Comparison of ENCODE assay signal across 16 cellular contexts in genomic region chr14:74601982-74602381, GRCh38.
"Had no signal": no experiment of that assay in that cellular context is flagged by ENCODE, and none has a peak within 500 bp of the region (broad histone marks: within the 10 kb centered on the region; RNA-seq: fewer than 3 reads in every experiment).

No MANE protein-coding gene starts in this region.

- H3K27me3 ChIP-seq: colonic mucosa, foreskin keratinocyte, ovary had no signal

- H3K27ac ChIP-seq: colonic mucosa, foreskin keratinocyte, psoas muscle had no signal

- DNase-seq: activated CD4-positive, alpha-beta T cell treated with anti-CD3 and anti-CD28 coated beads, Interleukin-2, amount 10 ng/mL, durations not matched to agents 7 days and 5 days; activated CD8-positive, alpha-beta T cell treated with anti-CD3 and anti-CD28 coated beads, Interleukin-2, amount 10 ng/mL, durations not matched to agents 7 days and 5 days; activated naive CD4-positive, alpha-beta T cell treated with Interleukin-2 at 50 U/mL for 16 hours; activated naive CD8-positive, alpha-beta T cell treated with anti-CD3 and anti-CD28 coated beads, Interleukin-2, amount 10 ng/mL, durations not matched to agents 7 days and 5 days; activated T-cell treated with anti-CD3 and anti-CD28 coated beads, Interleukin-2, amount 50 U/mL, for 24 hours; colonic mucosa; foreskin keratinocyte; glutamatergic neuron; mesenchymal stem cell; stimulated activated CD4-positive, alpha-beta T cell treated with anti-CD3 and anti-CD28 coated beads, Interleukin-4, amount 100 ng/mL, for 24 hours; T-cell had no signal

- H3K4me1 ChIP-seq: colonic mucosa, foreskin keratinocyte, psoas muscle had no signal

- H3K9me3 ChIP-seq: colonic mucosa, ovary, psoas muscle had no signal

- H3K4me3 ChIP-seq: colonic mucosa, ovary, psoas muscle had no signal

- H3K36me3 ChIP-seq: colonic mucosa, ovary had no signal

- ATAC-seq: activated CD8-positive, alpha-beta T cell treated with anti-CD3 and anti-CD28 coated beads, Interleukin-2, amount 10 ng/mL, durations not matched to agents 7 days and 5 days; foreskin keratinocyte; naive thymus-derived CD8-positive, alpha-beta T cell; psoas muscle; sciatic nerve; stimulated activated effector memory CD8-positive, alpha-beta T cell treated with anti-CD3 and anti-CD28 coated beads, Interleukin-12 subunit alpha, Interleukin-12 subunit beta, amount 100 ng/mL, for 72 hours; T-cell had no signal
